8 cellular contexts compared by ENCODE assay signal in genomic region chr2:65351234-65351947, GRCh38.
DNase-seq lines count a peak whose midpoint lies in the region; ATAC-seq and TF ChIP-seq lines count a peak whose summit lies in the region.

No MANE protein-coding gene starts in this region.

- TF ChIP-seq CTCF in cardiac muscle cell (IDR thresholded peaks at IDR 0.05; ENCODE audit: low read depth, low read length) (no peak), CD14-positive monocyte (IDR thresholded peaks at IDR 0.05) (no peak)

- DNase-seq in HEK293T (ENCODE audit: extremely low spot score), result peak; percentile 31
- peak; percentile 27 to 66 for DNase-seq in cardiac muscle cell (ENCODE audit: low read depth in 1 of 2, low spot score in 1 of 2)
- no peak for DNase-seq in sciatic nerve (ENCODE audit: low spot score)
- DNase-seq in A172 (ENCODE audit: low spot score), result no peak
- DNase-seq in CD14-positive monocyte (ENCODE audit: low spot score), result no peak
- no peak for DNase-seq in NCI-H526 (lab: John Stamatoyannopoulos, UW)

- peaks cover 0 to 2% (median 0%) of the 10 kb centered on the region in 3 donors for H3K27me3 Mint-ChIP-seq in CD14-positive monocyte (ENCODE audit: low read depth in 3 of 3)

- H3K4me3 ChIP-seq in cardiac muscle cell, result no peak overlapping the region

- H3K4me3 Mint-ChIP-seq in CD14-positive monocyte, result no peak overlapping the region

- peak overlapping the region in 1 of 7 donors; percentile 38 for H3K27ac Mint-ChIP-seq in CD14-positive monocyte

- H3K36me3 ChIP-seq in cardiac muscle cell, result no peaks in the 10 kb centered on the region

- peaks cover 12% of the 10 kb centered on the region for H3K4me1 Mint-ChIP-seq in CD14-positive monocyte

- H3K4me1 ChIP-seq in cardiac muscle cell (ENCODE audit: low read depth), result peaks cover 39% of the 10 kb centered on the region

- POLR2A ChIA-PET in HEK293T (lab: Yijun Ruan, JAX), result no interaction called here

- intact Hi-C loops in sciatic nerve (cut with DNase I) (no loop called here), CD14-positive monocyte (cut with micrococcal nuclease) (no loop called here)

- peak; percentile 63 for ATAC-seq in sciatic nerve
- ATAC-seq in GM19397 (IDR thresholded peaks at IDR 0.05; ENCODE audit: unreplicated experiment), result no peak

- H3K9me3 Mint-ChIP-seq in CD14-positive monocyte, result peaks cover 0 to 5% (median 0%) of the 10 kb centered on the region in 7 donors

- H3K9me3 ChIP-seq in cardiac muscle cell (ENCODE audit: low read depth), result no peaks in the 10 kb centered on the region

- peak overlapping the region; percentile 46 for H3K27ac ChIP-seq in cardiac muscle cell

- H3K27me3 ChIP-seq in cardiac muscle cell, result no peaks in the 10 kb centered on the region

- no peaks in the 10 kb centered on the region for H3K36me3 Mint-ChIP-seq in CD14-positive monocyte

- CTCF ChIA-PET in HEK293T (lab: Yijun Ruan, JAX), result interaction anchor here (0.6 to 1.3 kb wide), 3 partner anchors 10 to 202 kb away, joined by 3 to 6 read pairs (median 3); no protein-coding TSS in a partner anchor

TF ChIP-seq in HEK293T, 16 proteins besides CTCF, POLR2A, EP300 and RAD21:
- TF ChIP-seq NFRKB (IDR thresholded peaks at IDR 0.05) (no peak), SUZ12 (IDR thresholded peaks at IDR 0.05) (no peak), BHLHE40 (IDR thresholded peaks at IDR 0.05; ENCODE audit: borderline replicate concordance) (no peak), TARDBP (IDR thresholded peaks at IDR 0.05) (no peak), ZNF384 (IDR thresholded peaks at IDR 0.05) (no peak), ARNT (IDR thresholded peaks at IDR 0.05) (no peak), FOXK2 (IDR thresholded peaks at IDR 0.05) (no peak), LEF1 (IDR thresholded peaks at IDR 0.05; ENCODE audit: borderline replicate concordance) (no peak), FOXA1 (IDR thresholded peaks at IDR 0.05) (no peak)
- TF ChIP-seq, protein P1, sequence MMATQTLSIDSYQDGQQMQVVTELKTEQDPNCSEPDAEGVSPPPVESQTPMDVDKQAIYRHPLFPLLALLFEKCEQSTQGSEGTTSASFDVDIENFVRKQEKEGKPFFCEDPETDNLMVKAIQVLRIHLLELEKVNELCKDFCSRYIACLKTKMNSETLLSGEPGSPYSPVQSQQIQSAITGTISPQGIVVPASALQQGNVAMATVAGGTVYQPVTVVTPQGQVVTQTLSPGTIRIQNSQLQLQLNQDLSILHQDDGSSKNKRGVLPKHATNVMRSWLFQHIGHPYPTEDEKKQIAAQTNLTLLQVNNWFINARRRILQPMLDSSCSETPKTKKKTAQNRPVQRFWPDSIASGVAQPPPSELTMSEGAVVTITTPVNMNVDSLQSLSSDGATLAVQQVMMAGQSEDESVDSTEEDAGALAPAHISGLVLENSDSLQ (IDR thresholded peaks at IDR 0.05), result no peak

TF ChIP-seq in PFSK-1, 5 proteins besides CTCF, POLR2A, EP300 and RAD21:
- peak in 1 of 2 experiments; percentile 64; a peak in 1 of 4 replicates for TF ChIP-seq REST (IDR thresholded peaks at IDR 0.05; ENCODE audit: insufficient read depth in 1 of 2, low read depth in 2 of 2, low read length in 2 of 2)
- no peak for TF ChIP-seq SIN3A (IDR thresholded peaks at IDR 0.05; ENCODE audit: borderline replicate concordance, insufficient read depth, low read length)
- no peak for TF ChIP-seq TAF1 (IDR thresholded peaks at IDR 0.05; ENCODE audit: borderline replicate concordance, insufficient read depth, low read length)
- TF ChIP-seq POLR2AphosphoS5 (IDR thresholded peaks at IDR 0.05; ENCODE audit: low read depth, low read length), result 0 out of 2 replicates have a peak, but pooled peaks have one; percentile 27

Comparison
In these comparisons a context has a peak if more than half of its experiments do, and no peak if none do; other contexts are left out.
1. DNase-seq: peak in HEK293T (single experiment) and cardiac muscle cell (2 of 2); none in sciatic nerve (single experiment), A172 (single experiment), CD14-positive monocyte (single experiment) and NCI-H526 (0 of 2).